1 cellular context compared by ENCODE assay signal in genomic region chr1:240401721-240402120, GRCh38.
TF ChIP-seq lines count a peak whose summit lies in the region.

No MANE protein-coding gene starts in this region.

TF ChIP-seq in SK-N-SH treated with all-trans-retinoic acid at 6 μM for 48 hours, 23 proteins besides CTCF, POLR2A, EP300 and RAD21 (continued from another document):
- no peak for TF ChIP-seq CSRNP3 (CRISPR knock-in tag; IDR thresholded peaks at IDR 0.05)
- no peak for TF ChIP-seq ESRRG (CRISPR knock-in tag; IDR thresholded peaks at IDR 0.05)
- no peak for TF ChIP-seq ZFP3 (CRISPR knock-in tag; IDR thresholded peaks at IDR 0.05)
- no peak for TF ChIP-seq TCF4 (CRISPR knock-in tag; IDR thresholded peaks at IDR 0.05; ENCODE audit: borderline replicate concordance)
- TF ChIP-seq CREB5 (CRISPR knock-in tag; IDR thresholded peaks at IDR 0.05; ENCODE audit: low read depth): no peak
- no peak for TF ChIP-seq ARNTL (CRISPR knock-in tag; IDR thresholded peaks at IDR 0.05; ENCODE audit: borderline replicate concordance, low read depth)
- no peak for TF ChIP-seq PATZ1 (CRISPR knock-in tag; IDR thresholded peaks at IDR 0.05; ENCODE audit: borderline replicate concordance)
